In the genomic region with DNA sequence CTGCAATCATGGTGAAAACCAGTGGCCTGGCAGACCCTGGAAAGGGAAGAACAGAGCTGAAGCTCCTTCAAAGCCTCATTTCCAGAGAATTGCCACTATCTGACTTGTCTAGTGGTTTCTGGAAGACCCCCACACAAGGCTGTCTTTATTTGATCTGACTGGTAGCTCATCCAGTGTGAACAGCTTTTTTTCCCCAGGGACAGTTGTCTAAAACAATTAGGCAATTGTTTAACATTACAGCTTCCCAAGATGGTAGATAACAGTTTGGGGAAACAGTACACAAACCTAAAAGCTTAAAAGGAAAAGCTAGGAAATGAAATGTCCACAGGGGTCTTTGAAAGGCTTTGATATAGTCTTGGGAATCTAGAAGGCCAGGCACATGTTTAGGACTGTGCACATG, we compare ENCODE assay signal across 14 cellular contexts.
DNase-seq lines count a peak whose midpoint lies in the region; ATAC-seq lines count a peak whose summit lies in the region.
"Had no signal": no experiment of that assay in that cellular context is flagged by ENCODE, and none has a peak within 500 bp of the region (broad histone marks: within the 10 kb centered on the region; RNA-seq: fewer than 3 reads in every experiment).

No MANE protein-coding gene starts in this region.

- DNase-seq in RPMI7951 (ENCODE audit: low read depth) (peak; percentile 5), foreskin melanocyte (peak; percentile 91), retina (peak; percentile 47), DMS79 (lab: John Stamatoyannopoulos, UW) (no peak), OCI-M2 (lab: John Stamatoyannopoulos, UW; ENCODE audit: unreplicated experiment) (no peak)
- DNase-seq: C1 segment of cervical spinal cord; Caco-2; CD4-positive, alpha-beta memory T cell; DMS153; EL; GF-D8; GOT3; HFFc6 had no signal

- ATAC-seq in GM18498 (IDR thresholded peaks at IDR 0.05; ENCODE audit: unreplicated experiment) = no peak

Comparison
In these comparisons a context has a peak if more than half of its experiments do, and no peak if none do; other contexts are left out.
1. DNase-seq: peak in RPMI7951 (single experiment), foreskin melanocyte (single experiment) and retina (single experiment); none in DMS79 (single experiment) and OCI-M2 (single experiment).